Comparison of ENCODE assay signal across 10 cellular contexts in the genomic region with DNA sequence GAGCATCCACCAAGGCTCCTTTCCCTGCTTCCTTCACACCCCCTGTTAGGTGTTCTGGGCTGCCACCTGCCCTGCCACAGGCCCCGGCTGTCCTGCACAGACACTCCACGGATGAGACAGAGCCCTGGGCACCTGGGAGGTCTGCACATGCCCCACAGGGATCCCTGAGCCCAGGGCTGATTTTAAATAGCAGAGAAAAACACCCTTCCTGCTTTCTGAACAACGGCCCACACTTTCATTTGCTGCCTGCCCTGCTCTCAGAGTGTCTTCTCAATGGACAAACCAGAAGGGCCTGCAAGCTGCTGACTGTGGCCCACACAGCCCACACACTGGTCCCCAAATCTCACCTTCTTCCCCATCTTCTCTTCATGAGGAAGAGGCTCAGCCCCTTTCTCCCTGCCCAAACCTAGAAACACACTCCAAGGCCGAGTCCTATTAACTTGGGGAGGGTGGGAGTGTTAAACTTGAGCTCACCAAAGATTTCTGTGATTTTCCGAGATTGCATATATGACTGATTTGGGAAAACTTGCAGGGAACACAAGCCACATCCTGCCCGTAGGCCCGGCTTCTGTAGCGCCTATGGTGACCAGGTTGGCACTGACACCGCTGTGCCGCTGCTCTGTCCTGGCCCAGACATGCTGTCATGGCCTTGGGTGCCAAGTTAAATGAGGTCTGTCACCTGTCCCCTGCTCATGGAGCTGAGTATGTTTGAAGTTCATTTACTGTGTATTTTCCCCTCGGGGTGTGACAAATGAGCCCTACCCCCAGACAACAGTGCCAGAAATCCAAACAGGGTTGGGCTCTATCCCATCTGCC. TPM values are rescaled to one million over a fixed set of nuclear protein-coding genes. Genes with fewer than 3 reads are reported as not detected.
A peak's percentile ranks its signal among the peaks of the same experiment; 100 is the strongest.
DNase-seq lines count a peak whose midpoint lies in the region; ATAC-seq and TF ChIP-seq lines count a peak whose summit lies in the region.
"Had no signal": no experiment of that assay in that cellular context is flagged by ENCODE, and none has a peak within 500 bp of the region (broad histone marks: within the 10 kb centered on the region; RNA-seq: fewer than 3 reads in every experiment).

No MANE protein-coding gene starts in this region.

- no peaks in the 10 kb centered on the region for H3K9me3 ChIP-seq in mesodermal cell (ENCODE audit: control insufficient read depth, low read length)
- H3K9me3 ChIP-seq in aorta (ENCODE audit: control insufficient read depth, low read length), result no peaks in the 10 kb centered on the region
- no peaks in the 10 kb centered on the region for H3K9me3 ChIP-seq in smooth muscle cell (replicated peaks; ENCODE audit: low read depth)
- no peaks in the 10 kb centered on the region for H3K9me3 ChIP-seq in A673 (ENCODE audit: low read depth, low read length, poor library complexity, severe bottlenecking)

- no peak overlapping the region for H3K4me2 ChIP-seq in smooth muscle cell

- POLR2A ChIA-PET in MCF 10A (lab: Yijun Ruan, JAX), result no interaction called here
- POLR2A ChIA-PET in A673 (lab: Charles Lee; ENCODE audit: low non-redundant PET), result no interaction called here

- H3K27ac ChIP-seq in mesodermal cell (ENCODE audit: low read depth, low read length, severe bottlenecking), result peak overlapping the region; percentile 30
- H3K27ac ChIP-seq in aorta (ENCODE audit: low read depth in 1 of 2, low read length in 2 of 2), result no peak overlapping the region
- no peak overlapping the region for H3K27ac ChIP-seq in smooth muscle cell (ENCODE audit: low read depth)
- no peak overlapping the region for H3K27ac ChIP-seq in A673 (ENCODE audit: low read depth, low read length, poor library complexity, severe bottlenecking)
- H3K27ac ChIP-seq: VCaP had no signal

- H3K4me3 ChIP-seq in mesodermal cell (ENCODE audit: extremely low read depth, insufficient read depth, low read length, poor library complexity, severe bottlenecking), result no peak overlapping the region
- H3K4me3 ChIP-seq in aorta (ENCODE audit: low read length in 2 of 2), result no peak overlapping the region
- H3K4me3 ChIP-seq in smooth muscle cell, result no peak overlapping the region
- H3K4me3 ChIP-seq in A673 (ENCODE audit: low read depth, low read length, poor library complexity, severe bottlenecking), result no peak overlapping the region

- H2AFZ ChIP-seq in smooth muscle cell (ENCODE audit: low read depth), result no peak overlapping the region

- TF ChIP-seq CTCF in natural killer cell (IDR thresholded peaks at IDR 0.05) (no peak), MCF 10A (IDR thresholded peaks at IDR 0.05; ENCODE audit: unreplicated experiment) (no peak), smooth muscle cell (IDR thresholded peaks at IDR 0.05; ENCODE audit: borderline replicate concordance, insufficient read depth, poor library complexity, severe bottlenecking) (no peak), A673 (conservative IDR thresholded peaks at IDR 0.05; ENCODE audit: low read depth, low read length) (no peak)

- no peak overlapping the region for H3K9ac ChIP-seq in smooth muscle cell (ENCODE audit: low read depth)

- CTCF ChIA-PET in MCF 10A (lab: Yijun Ruan, JAX), result interaction anchor here (0.6 to 1.1 kb wide), 3 partner anchors 8 to 1684 kb away, joined by 3 read pairs; no protein-coding TSS in a partner anchor
- CTCF ChIA-PET in A673 (lab: Charles Lee), result no interaction called here

- H3K36me3 ChIP-seq in mesodermal cell (ENCODE audit: control insufficient read depth, insufficient read depth, low read length) (no peaks in the 10 kb centered on the region), aorta (ENCODE audit: control insufficient read depth in 1 of 2, insufficient read depth in 2 of 2, low read length in 1 of 2) (no peaks in the 10 kb centered on the region), smooth muscle cell (ENCODE audit: low read depth) (no peaks in the 10 kb centered on the region), A673 (ENCODE audit: insufficient read depth, low read length, poor library complexity, severe bottlenecking) (no peaks in the 10 kb centered on the region)

- 81 to 97% methylated on average over 9 to 10 of the region's 11 CpGs for WGBS in mesodermal cell (ENCODE audit: insufficient coverage in 2 of 2), 2 experiments
- 37 to 42% methylated on average over 11 of the region's 11 CpGs for WGBS in aorta, 2 donors
- WGBS in smooth muscle cell (ENCODE audit: low lambda C conversion rate), result 93% methylated on average over 11 of the region's 11 CpGs

- H3K36me3 Mint-ChIP-seq in natural killer cell (no peaks in the 10 kb centered on the region), MCF 10A (ENCODE audit: insufficient read depth, unreplicated experiment) (no peaks in the 10 kb centered on the region)
- no peaks in the 10 kb centered on the region for H3K36me3 Mint-ChIP-seq in natural killer cell treated with Interleukin-12 subunit alpha and Interleukin-12 subunit beta and Interleukin-15 and Interleukin-18, amount 100 ng/mL, for 72 hours

- no peaks in the 10 kb centered on the region for H3F3A ChIP-seq in smooth muscle cell (ENCODE audit: low read depth)

- H4K20me1 ChIP-seq in smooth muscle cell (ENCODE audit: low read depth), result no peaks in the 10 kb centered on the region

- H3K9me3 Mint-ChIP-seq in natural killer cell, result no peaks in the 10 kb centered on the region
- H3K9me3 Mint-ChIP-seq in natural killer cell treated with Interleukin-12 subunit alpha and Interleukin-12 subunit beta and Interleukin-15 and Interleukin-18, amount 100 ng/mL, for 72 hours, result no peaks in the 10 kb centered on the region
- no peaks in the 10 kb centered on the region for H3K9me3 Mint-ChIP-seq in MCF 10A (ENCODE audit: unreplicated experiment)

- H3K27ac Mint-ChIP-seq in natural killer cell (no peak overlapping the region), MCF 10A (ENCODE audit: low read depth, unreplicated experiment) (peak overlapping the region; percentile 59)
- H3K27ac Mint-ChIP-seq in natural killer cell treated with Interleukin-12 subunit alpha and Interleukin-12 subunit beta and Interleukin-15 and Interleukin-18, amount 100 ng/mL, for 72 hours, result peak overlapping the region in 1 of 2 donors; percentile 51

- intact Hi-C loops in natural killer cell (cut with micrococcal nuclease) (no loop called here), MCF 10A (cut with micrococcal nuclease) (no loop called here), aorta (cut with DNase I) (loop anchor here in 1 of 2 donors (2.0 kb wide), 1 partner anchor 13 kb away; no protein-coding TSS in a partner anchor), A673 (cut with micrococcal nuclease; ENCODE audit: unreplicated experiment) (loop anchor here (5.0 to 10.0 kb wide), 2 partner anchors 32 to 75 kb away; no protein-coding TSS in a partner anchor)

- H3K4me1 ChIP-seq in mesodermal cell (ENCODE audit: control insufficient read depth, insufficient read depth, low read length, poor library complexity, severe bottlenecking) (peaks cover 4% of the 10 kb centered on the region), aorta (ENCODE audit: control insufficient read depth in 1 of 2, insufficient read depth in 2 of 2, low read length in 2 of 2) (no peaks in the 10 kb centered on the region), smooth muscle cell (ENCODE audit: low read depth) (peaks cover 3% of the 10 kb centered on the region), A673 (ENCODE audit: insufficient read depth, low read length, poor library complexity, severe bottlenecking) (no peaks in the 10 kb centered on the region)

- H3K27me3 ChIP-seq in aorta (ENCODE audit: control insufficient read depth in 1 of 2, insufficient read depth in 2 of 2, low read length in 1 of 2) (no peaks in the 10 kb centered on the region), smooth muscle cell (ENCODE audit: low read depth) (no peaks in the 10 kb centered on the region), A673 (replicated peaks; ENCODE audit: insufficient read depth, low read depth, low read length, poor library complexity) (no peaks in the 10 kb centered on the region)

- H3K4me3 Mint-ChIP-seq in natural killer cell (no peak overlapping the region), MCF 10A (ENCODE audit: unreplicated experiment) (no peak overlapping the region)
- no peak overlapping the region for H3K4me3 Mint-ChIP-seq in natural killer cell treated with Interleukin-12 subunit alpha and Interleukin-12 subunit beta and Interleukin-15 and Interleukin-18, amount 100 ng/mL, for 72 hours

- no peaks in the 10 kb centered on the region for H3K79me2 ChIP-seq in smooth muscle cell (ENCODE audit: low read depth)

- BruUV-seq in MCF 10A (replicated peaks; lab: Mats Ljungman, UMichigan) (no TSS peak), A673 (replicated peaks; lab: Mats Ljungman, UMichigan) (no TSS peak)

- ATAC-seq in natural killer cell (no peak), aorta (ENCODE audit: low FRiP score) (peak; percentile 9)
- no peak for ATAC-seq in natural killer cell treated with Interleukin-12 subunit alpha and Interleukin-12 subunit beta and Interleukin-15 and Interleukin-18, amount 100 ng/mL, for 72 hours

- H3K4me1 Mint-ChIP-seq in natural killer cell (peaks cover 0 to 10% of the 10 kb centered on the region in 2 donors), MCF 10A (ENCODE audit: insufficient read depth, unreplicated experiment) (peaks cover 15% of the 10 kb centered on the region)
- peaks cover 0 to 15% of the 10 kb centered on the region in 2 donors for H3K4me1 Mint-ChIP-seq in natural killer cell treated with Interleukin-12 subunit alpha and Interleukin-12 subunit beta and Interleukin-15 and Interleukin-18, amount 100 ng/mL, for 72 hours (ENCODE audit: low read depth in 2 of 2)

- H3K27me3 Mint-ChIP-seq in natural killer cell (ENCODE audit: low read depth in 2 of 2) (no peaks in the 10 kb centered on the region), MCF 10A (ENCODE audit: insufficient read depth, unreplicated experiment) (no peaks in the 10 kb centered on the region)
- H3K27me3 Mint-ChIP-seq in natural killer cell treated with Interleukin-12 subunit alpha and Interleukin-12 subunit beta and Interleukin-15 and Interleukin-18, amount 100 ng/mL, for 72 hours, result no peaks in the 10 kb centered on the region

- peak; percentile 9 for DNase-seq in natural killer cell
- no peak for DNase-seq in natural killer cell treated with Interleukin-12 subunit alpha and Interleukin-12 subunit beta and Interleukin-15 and Interleukin-18, amount 100 ng/mL, for 72 hours (ENCODE audit: low spot score)
- no peak for DNase-seq in MCF 10A (ENCODE audit: unreplicated experiment)
- peak in 1 of 2 donors; percentile 36 for DNase-seq in aorta
- no peak for DNase-seq in hypothalamus (lab: John Stamatoyannopoulos, UW)
- no peak for DNase-seq in smooth muscle cell (lab: John Stamatoyannopoulos, UW; ENCODE audit: unreplicated experiment)
- no peak for DNase-seq in A673 (ENCODE audit: low spot score)
- DNase-seq: KG1 had no signal

RNA-seq across cellular contexts. Expression of a gene that starts 47.2 kb away (rescaled TPM):
- total RNA-seq in natural killer cell, result 100 to 1,000 TPM; 277 to 328 (median 300) TPM
- 100 to 1,000 TPM in 1 of 2 donors, 10 to 100 TPM in 1; 95.1 to 153 TPM for total RNA-seq in natural killer cell treated with Interleukin-12 subunit alpha and Interleukin-12 subunit beta and Interleukin-15 and Interleukin-18, amount 100 ng/mL, for 72 hours
- total RNA-seq in MCF 10A (2022), result 83.1 and 110 TPM in 2 replicates
- 45.0 TPM for polyA plus RNA-seq in mesodermal cell (2013, experiment 1 of 2)
- 49.5 TPM for polyA plus RNA-seq in mesodermal cell (2013, experiment 2 of 2)
- 10 to 100 TPM; 31.3 to 58.7 TPM for total RNA-seq in aorta
- polyA plus RNA-seq in aorta, result 10 to 100 TPM; 27.2 to 35.9 TPM
- 74.2 and 77.4 TPM in 2 replicates for total RNA-seq in smooth muscle cell
- polyA plus RNA-seq in smooth muscle cell, result 42.1 and 58.0 TPM in 2 replicates
- 22.1 and 23.5 TPM in 2 replicates for total RNA-seq in A673 (2021)
